In genomic region chr16:27844826-27845225, GRCh38 we compare ENCODE assay signal across 18 cellular contexts.
"Had no signal": no experiment of that assay in that cellular context is flagged by ENCODE, and none has a peak within 500 bp of the region (broad histone marks: within the 10 kb centered on the region; RNA-seq: fewer than 3 reads in every experiment).

No MANE protein-coding gene starts in this region.

- H3K9me3 ChIP-seq: left lung, upper lobe of left lung had no signal

- H3K4me3 Mint-ChIP-seq: activated CD4-positive, alpha-beta T cell treated with anti-CD3 and anti-CD28 coated beads, Interleukin-2, amount 10 ng/mL, durations not matched to agents 24 days and 14 days; activated CD8-positive, alpha-beta T cell treated with anti-CD3 and anti-CD28 coated beads, Interleukin-2, amount 10 ng/mL, durations not matched to agents 7 days and 5 days; effector memory CD8-positive, alpha-beta T cell; immature natural killer cell; natural killer cell treated with Interleukin-12 subunit alpha and Interleukin-12 subunit beta and Interleukin-15 and Interleukin-18, amount 100 ng/mL, for 72 hours had no signal

- H3K79me2 ChIP-seq: hepatocyte, parathyroid adenoma had no signal

- H3K36me3 ChIP-seq: cardiac muscle cell, esophagus muscularis mucosa, left lung, upper lobe of left lung had no signal

- H2AFZ ChIP-seq: hepatocyte, parathyroid adenoma had no signal

- H3K9me3 Mint-ChIP-seq: activated CD4-positive, alpha-beta T cell treated with anti-CD3 and anti-CD28 coated beads, Interleukin-2, amount 10 ng/mL, durations not matched to agents 24 days and 14 days; natural killer cell treated with Interleukin-12 subunit alpha and Interleukin-12 subunit beta and Interleukin-15 and Interleukin-18, amount 100 ng/mL, for 72 hours had no signal

- H3K4me3 ChIP-seq: cardiac muscle cell, esophagus muscularis mucosa, hepatocyte, left lung, upper lobe of left lung had no signal

- H3K4me2 ChIP-seq: hepatocyte had no signal

- H3K27ac ChIP-seq: cardiac muscle cell, esophagus muscularis mucosa, hepatocyte, left lung, parathyroid adenoma, upper lobe of left lung had no signal

- H3K27ac Mint-ChIP-seq: activated CD4-positive, alpha-beta T cell treated with anti-CD3 and anti-CD28 coated beads, Interleukin-2, amount 10 ng/mL, durations not matched to agents 24 days and 14 days; activated CD8-positive, alpha-beta T cell treated with anti-CD3 and anti-CD28 coated beads, Interleukin-2, amount 10 ng/mL, durations not matched to agents 7 days and 5 days; effector memory CD8-positive, alpha-beta T cell; immature natural killer cell; natural killer cell treated with Interleukin-12 subunit alpha and Interleukin-12 subunit beta and Interleukin-15 and Interleukin-18, amount 100 ng/mL, for 72 hours had no signal

- H3K4me1 ChIP-seq: esophagus muscularis mucosa, left lung, parathyroid adenoma, upper lobe of left lung had no signal

- H3K27me3 ChIP-seq: cardiac muscle cell, hepatocyte, upper lobe of left lung had no signal

- H3K9ac ChIP-seq: parathyroid adenoma had no signal

- H3K4me1 Mint-ChIP-seq: activated CD4-positive, alpha-beta T cell treated with anti-CD3 and anti-CD28 coated beads, Interleukin-2, amount 10 ng/mL, durations not matched to agents 24 days and 14 days; immature natural killer cell had no signal

- DNase-seq: activated CD4-positive, alpha-beta T cell treated with anti-CD3 and anti-CD28 coated beads, Interleukin-2, amount 10 ng/mL, durations not matched to agents 24 days and 14 days; activated CD8-positive, alpha-beta T cell treated with anti-CD3 and anti-CD28 coated beads, Interleukin-2, amount 10 ng/mL, durations not matched to agents 7 days and 5 days; activated naive CD4-positive, alpha-beta T cell treated with Interleukin-2 at 50 U/mL for 16 hours; effector memory CD8-positive, alpha-beta T cell; glutamatergic neuron; immature natural killer cell; kidney glomerular epithelial cell; left lung; midbrain; nucleus accumbens; stimulated activated CD4-positive, alpha-beta T cell treated with anti-CD3 and anti-CD28 coated beads, Interleukin-4, amount 100 ng/mL, for 1 hour; stimulated activated naive CD4-positive, alpha-beta T cell; upper lobe of left lung had no signal

- H3K36me3 Mint-ChIP-seq: immature natural killer cell; natural killer cell treated with Interleukin-12 subunit alpha and Interleukin-12 subunit beta and Interleukin-15 and Interleukin-18, amount 100 ng/mL, for 72 hours had no signal
